In genomic region chr16:3656491-3657468, GRCh38 we compare ENCODE assay signal across 12 cellular contexts. TPM values are rescaled to one million over a fixed set of nuclear protein-coding genes. Genes with fewer than 3 reads are reported as not detected.
DNase-seq lines count a peak whose midpoint lies in the region; ATAC-seq and TF ChIP-seq lines count a peak whose summit lies in the region.
"Had no signal": no experiment of that assay in that cellular context is flagged by ENCODE, and none has a peak within 500 bp of the region (broad histone marks: within the 10 kb centered on the region; RNA-seq: fewer than 3 reads in every experiment).

No MANE protein-coding gene starts in this region.

- 0 out of 2 replicates have a peak, but pooled peaks cover 4% of the 10 kb centered on the region for H3K4me1 ChIP-seq in HAP-1
- H3K4me1 ChIP-seq: testis had no signal

- peaks cover 2% of the 10 kb centered on the region for H3K36me3 Mint-ChIP-seq in T-helper 17 cell (ENCODE audit: low read depth)

- in situ Hi-C loops in HAP-1 (cut with MboI; ENCODE audit: low sequenced_read_pairs): no loop called here
- in situ Hi-C loops in GM13977 (cut with MboI; ENCODE audit: low pct_unique_long_range_greater_than_20kb, low sequenced_read_pairs, unreplicated experiment): no loop called here

- DNase-seq in activated CD4-positive, alpha-beta T cell treated with anti-CD3 and anti-CD28 coated beads, Interleukin-2, amount 50 U/mL, for 48 hours: peak; percentile 21 to 40
- no peak for DNase-seq in activated CD4-positive, alpha-beta T cell treated with anti-CD3 and anti-CD28 coated beads for 1 hour
- DNase-seq in T-helper 17 cell: no peak
- peak; percentile 42 for DNase-seq in left lobe of liver (ENCODE audit: low spot score)
- peak; percentile 30 to 68 for DNase-seq in stimulated activated CD4-positive, alpha-beta T cell treated with anti-CD3 and anti-CD28 coated beads, Interleukin-4, amount 100 ng/mL, for 4 hours
- DNase-seq in HAP-1 (ENCODE audit: low spot score in 2 of 2): no peak
- no peak for DNase-seq in GM13977 (ENCODE audit: low spot score)
- DNase-seq: kidney glomerular epithelial cell, MV-4-11, testis had no signal

- TF ChIP-seq CTCF in GM13977 (IDR thresholded peaks at IDR 0.05; ENCODE audit: extremely low read depth, insufficient read depth, missing control alignments): no peak

- H3K9me3 ChIP-seq in T-helper 17 cell (ENCODE audit: control insufficient read depth, low read length, poor library complexity, severe bottlenecking) (no peaks in the 10 kb centered on the region), HAP-1 (no peaks in the 10 kb centered on the region)
- H3K9me3 ChIP-seq: testis had no signal

- no peak overlapping the region for H3K4me3 ChIP-seq in HAP-1
- H3K4me3 ChIP-seq: testis had no signal

- H3K36me3 ChIP-seq in HAP-1 (replicated peaks): peaks cover 78% of the 10 kb centered on the region

- H3K27me3 ChIP-seq in HAP-1 (ENCODE audit: low read depth): no peaks in the 10 kb centered on the region
- H3K27me3 ChIP-seq: testis had no signal

- H3K4me1 Mint-ChIP-seq in T-helper 17 cell: peaks cover 7% of the 10 kb centered on the region

- H3K27ac Mint-ChIP-seq in T-helper 17 cell: peak overlapping the region; percentile 74

- ATAC-seq in T-helper 17 cell: no peak
- ATAC-seq in left lobe of liver: no peak
- no peak for ATAC-seq in GM19467 (IDR thresholded peaks at IDR 0.05; ENCODE audit: unreplicated experiment)

- no peak overlapping the region for H3K4me3 Mint-ChIP-seq in T-helper 17 cell
- H3K4me3 Mint-ChIP-seq: neural crest cell had no signal

- no peaks in the 10 kb centered on the region for H3K27me3 Mint-ChIP-seq in T-helper 17 cell

RNA-seq across cellular contexts. Expression of gene DNASE1, which starts 2.3 kb away (rescaled TPM):
- 10 to 100 TPM; 19.6 to 21.5 TPM for total RNA-seq in T-helper 17 cell
- total RNA-seq in left lobe of liver: 4.6 TPM

RNA-seq across cellular contexts. Expression of gene SLX4, which starts 45.4 kb away (rescaled TPM):
- total RNA-seq in T-helper 17 cell (1 to 10 TPM; 5.6 TPM), left lobe of liver (2.8 TPM)

Comparison
In these comparisons a context has a peak if more than half of its experiments do, and no peak if none do; other contexts are left out.
1. DNase-seq: peak in activated CD4-positive, alpha-beta T cell treated with anti-CD3 and anti-CD28 coated beads, Interleukin-2, amount 50 U/mL, for 48 hours (2 of 2), left lobe of liver (single experiment) and stimulated activated CD4-positive, alpha-beta T cell treated with anti-CD3 and anti-CD28 coated beads, Interleukin-4, amount 100 ng/mL, for 4 hours (2 of 2); none in activated CD4-positive, alpha-beta T cell treated with anti-CD3 and anti-CD28 coated beads for 1 hour (single experiment), T-helper 17 cell (0 of 3), HAP-1 (0 of 2) and GM13977 (single experiment).